Comparison of ENCODE assay signal across 12 cellular contexts in the genomic region with DNA sequence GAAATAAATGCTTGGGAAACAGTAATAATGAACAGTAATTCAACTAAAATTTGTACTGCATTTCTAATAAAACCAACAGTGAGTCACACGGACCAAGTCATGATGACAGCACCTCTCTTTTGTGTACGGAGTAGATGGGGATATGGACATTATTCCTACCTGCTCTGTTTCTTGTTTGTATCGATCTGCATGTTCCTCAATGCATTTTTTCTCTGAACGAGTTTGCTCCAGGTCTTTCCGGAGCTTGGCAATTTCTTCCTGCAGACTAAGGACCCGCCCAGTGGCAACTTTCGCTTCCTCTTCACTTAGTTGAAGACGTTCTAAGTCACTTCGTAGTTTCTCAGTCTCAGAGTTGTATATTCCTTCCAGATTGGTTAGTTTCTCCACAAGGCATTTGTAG.
DNase-seq lines count a peak whose midpoint lies in the region; ATAC-seq and TF ChIP-seq lines count a peak whose summit lies in the region.
"Had no signal": no experiment of that assay in that cellular context is flagged by ENCODE, and none has a peak within 500 bp of the region (broad histone marks: within the 10 kb centered on the region; RNA-seq: fewer than 3 reads in every experiment).

No MANE protein-coding gene starts in this region.

- no peak for TF ChIP-seq CTCF in gastrocnemius medialis (IDR thresholded peaks at IDR 0.05 in 4 of 5, conservative IDR thresholded peaks at IDR 0.05 in 1 of 5)
- no peak for TF ChIP-seq CTCF in activated CD8-positive, alpha-beta T cell treated with anti-CD3 and anti-CD28 coated beads for 36 hours (IDR thresholded peaks at IDR 0.05)
- no peak for TF ChIP-seq CTCF in gastroesophageal sphincter (IDR thresholded peaks at IDR 0.05)

- H3K36me3 ChIP-seq in gastrocnemius medialis (peaks cover 0 to 35% of the 10 kb centered on the region in 2 donors), gastroesophageal sphincter (peaks cover 2 to 91% of the 10 kb centered on the region in 2 donors)

- H3K4me3 ChIP-seq in gastrocnemius medialis = no peak overlapping the region
- H3K4me3 ChIP-seq in gastroesophageal sphincter = no peak overlapping the region
- H3K4me3 ChIP-seq: esophagus muscularis mucosa had no signal

- no peaks in the 10 kb centered on the region for H3K9me3 Mint-ChIP-seq in activated CD8-positive, alpha-beta T cell treated with anti-CD3 and anti-CD28 coated beads for 36 hours
- H3K9me3 Mint-ChIP-seq: activated naive CD4-positive, alpha-beta T cell treated with anti-CD3 and anti-CD28 coated beads, Interleukin-2, amount 50 U/mL, for 24 hours; T-helper 2 cell treated with Interferon-gamma antibody and Interleukin-4, amounts not matched to agents 5 μg/mL and 100 μg/mL, for 36 hours had no signal

- H3K27ac Mint-ChIP-seq in activated CD8-positive, alpha-beta T cell treated with anti-CD3 and anti-CD28 coated beads for 36 hours = no peak overlapping the region
- H3K27ac Mint-ChIP-seq: activated naive CD4-positive, alpha-beta T cell treated with anti-CD3 and anti-CD28 coated beads, Interleukin-2, amount 50 U/mL, for 24 hours; T-helper 2 cell treated with Interferon-gamma antibody and Interleukin-4, amounts not matched to agents 5 μg/mL and 100 μg/mL, for 36 hours had no signal

- DNase-seq in SIG-M5 (lab: John Stamatoyannopoulos, UW) (peak; percentile 5), gastrocnemius medialis (no peak), NCI-H1417 (lab: John Stamatoyannopoulos, UW) (no peak)
- DNase-seq in activated CD8-positive, alpha-beta T cell treated with anti-CD3 and anti-CD28 coated beads for 36 hours = no peak
- DNase-seq: Caco-2, NCI-H2029 had no signal

- intact Hi-C loops in gastrocnemius medialis (cut with DNase I; ENCODE audit: low total_unique reads) = no loop called here
- intact Hi-C loops in activated CD8-positive, alpha-beta T cell treated with anti-CD3 and anti-CD28 coated beads for 36 hours (cut with micrococcal nuclease) = no loop called here

- TF ChIP-seq POLR2A in gastrocnemius medialis (IDR thresholded peaks at IDR 0.05) (no peak), gastroesophageal sphincter (IDR thresholded peaks at IDR 0.05) (no peak)

- ATAC-seq in GM19372 (IDR thresholded peaks at IDR 0.05; ENCODE audit: low read depth, unreplicated experiment) (peak; percentile 74), HG03439 (IDR thresholded peaks at IDR 0.05; ENCODE audit: unreplicated experiment) (peak; percentile 81), gastrocnemius medialis (peak in 1 of 2 donors; percentile 24), gastroesophageal sphincter (no peak)
- no peak for ATAC-seq in activated CD8-positive, alpha-beta T cell treated with anti-CD3 and anti-CD28 coated beads for 36 hours

- CTCF ChIA-PET in activated CD8-positive, alpha-beta T cell treated with anti-CD3 and anti-CD28 coated beads for 36 hours (lab: Charles Lee) = no interaction called here

- H3K27me3 ChIP-seq in gastrocnemius medialis (no peaks in the 10 kb centered on the region), gastroesophageal sphincter (no peaks in the 10 kb centered on the region)
- H3K27me3 ChIP-seq: esophagus muscularis mucosa had no signal

- no peak overlapping the region for H3K4me3 Mint-ChIP-seq in activated CD8-positive, alpha-beta T cell treated with anti-CD3 and anti-CD28 coated beads for 36 hours
- H3K4me3 Mint-ChIP-seq: activated naive CD4-positive, alpha-beta T cell treated with anti-CD3 and anti-CD28 coated beads, Interleukin-2, amount 50 U/mL, for 24 hours; T-helper 2 cell treated with Interferon-gamma antibody and Interleukin-4, amounts not matched to agents 5 μg/mL and 100 μg/mL, for 36 hours had no signal

- no peak for TF ChIP-seq EP300 in gastroesophageal sphincter (IDR thresholded peaks at IDR 0.05)

- H3K27ac ChIP-seq in gastrocnemius medialis (peak overlapping the region; percentile 41 to 77 (median 70)), gastroesophageal sphincter (no peak overlapping the region)
- H3K27ac ChIP-seq: esophagus muscularis mucosa had no signal

- POLR2A ChIA-PET in activated CD8-positive, alpha-beta T cell treated with anti-CD3 and anti-CD28 coated beads for 36 hours (lab: Charles Lee) = no interaction called here

- WGBS in gastroesophageal sphincter (ENCODE audit: low coverage in 1 of 2), 2 donors = 80 to 81% methylated on average over 8 to 9 of the region's 9 CpGs

- in situ Hi-C loops in gastrocnemius medialis (cut with MboI; ENCODE audit: low sequenced_read_pairs in 4 of 4) = no loop called here

- peaks cover 26% of the 10 kb centered on the region for H3K36me3 Mint-ChIP-seq in activated CD8-positive, alpha-beta T cell treated with anti-CD3 and anti-CD28 coated beads for 36 hours (ENCODE audit: low read depth)

- H3K4me1 Mint-ChIP-seq in activated CD8-positive, alpha-beta T cell treated with anti-CD3 and anti-CD28 coated beads for 36 hours (ENCODE audit: low read depth) = no peaks in the 10 kb centered on the region
- H3K4me1 Mint-ChIP-seq: activated naive CD4-positive, alpha-beta T cell treated with anti-CD3 and anti-CD28 coated beads, Interleukin-2, amount 50 U/mL, for 24 hours had no signal

- no peaks in the 10 kb centered on the region for H3K27me3 Mint-ChIP-seq in activated CD8-positive, alpha-beta T cell treated with anti-CD3 and anti-CD28 coated beads for 36 hours
- H3K27me3 Mint-ChIP-seq: activated naive CD4-positive, alpha-beta T cell treated with anti-CD3 and anti-CD28 coated beads, Interleukin-2, amount 50 U/mL, for 24 hours had no signal

- H3K9me3 ChIP-seq in gastrocnemius medialis (no peaks in the 10 kb centered on the region), gastroesophageal sphincter (no peaks in the 10 kb centered on the region)
- H3K9me3 ChIP-seq: Caco-2, esophagus muscularis mucosa had no signal

- peaks cover 0 to 13% of the 10 kb centered on the region in 2 donors for H3K4me1 ChIP-seq in gastrocnemius medialis
- H3K4me1 ChIP-seq in gastroesophageal sphincter = peaks cover 0 to 7% (median 0%) of the 10 kb centered on the region in 3 donors
- H3K4me1 ChIP-seq: Caco-2, esophagus muscularis mucosa had no signal

Comparison
In these comparisons a context has a peak if more than half of its experiments do, and no peak if none do; other contexts are left out.
1. ATAC-seq: peak in GM19372 (single experiment) and HG03439 (single experiment); none in activated CD8-positive, alpha-beta T cell treated with anti-CD3 and anti-CD28 coated beads for 36 hours (single experiment) and gastroesophageal sphincter (single experiment).
2. H3K27ac ChIP-seq: peak in gastrocnemius medialis (4 of 4); none in gastroesophageal sphincter (0 of 4).